20 cellular contexts compared by ENCODE assay signal in genomic region chr12:112035219-112035765, GRCh38.
"Had no signal": no experiment of that assay in that cellular context is flagged by ENCODE, and none has a peak within 500 bp of the region (broad histone marks: within the 10 kb centered on the region; RNA-seq: fewer than 3 reads in every experiment).

No MANE protein-coding gene starts in this region.

- H3K27me3 Mint-ChIP-seq: activated CD8-positive, alpha-beta T cell treated with anti-CD3 and anti-CD28 coated beads for 36 hours; activated naive CD8-positive, alpha-beta T cell treated with anti-CD3 and anti-CD28 coated beads, Interleukin-2, amount 10 ng/mL, durations not matched to agents 7 days and 5 days; stimulated activated naive CD8-positive, alpha-beta T cell treated with anti-CD3 and anti-CD28 coated beads, Interleukin-15, Interleukin-2, amounts not matched to agents 100 ng/mL and 50 ng/mL, for 24 hours had no signal

- H3K27ac Mint-ChIP-seq: activated CD8-positive, alpha-beta T cell treated with anti-CD3 and anti-CD28 coated beads for 36 hours; activated naive CD8-positive, alpha-beta T cell treated with anti-CD3 and anti-CD28 coated beads, Interleukin-2, amount 10 ng/mL, durations not matched to agents 7 days and 5 days; stimulated activated naive CD8-positive, alpha-beta T cell treated with anti-CD3 and anti-CD28 coated beads, Interleukin-15, Interleukin-2, amounts not matched to agents 100 ng/mL and 50 ng/mL, for 24 hours had no signal

- H3K27me3 ChIP-seq: body of pancreas, esophagus muscularis mucosa, gastroesophageal sphincter, heart left ventricle, left lung, right atrium auricular region, vagina had no signal

- H3K4me3 Mint-ChIP-seq: activated CD8-positive, alpha-beta T cell treated with anti-CD3 and anti-CD28 coated beads for 36 hours; activated naive CD8-positive, alpha-beta T cell treated with anti-CD3 and anti-CD28 coated beads, Interleukin-2, amount 10 ng/mL, durations not matched to agents 7 days and 5 days; neural crest cell; stimulated activated naive CD8-positive, alpha-beta T cell treated with anti-CD3 and anti-CD28 coated beads, Interleukin-15, Interleukin-2, amounts not matched to agents 100 ng/mL and 50 ng/mL, for 24 hours had no signal

- H3K4me1 ChIP-seq: esophagus muscularis mucosa, gastroesophageal sphincter, heart left ventricle, left lung, prostate gland, right atrium auricular region, vagina had no signal

- H3K4me1 Mint-ChIP-seq: activated naive CD8-positive, alpha-beta T cell treated with anti-CD3 and anti-CD28 coated beads, Interleukin-2, amount 10 ng/mL, durations not matched to agents 7 days and 5 days; neural crest cell had no signal

- H3K9me3 ChIP-seq: body of pancreas, esophagus muscularis mucosa, gastroesophageal sphincter, heart left ventricle, left lung, prostate gland, right atrium auricular region, vagina had no signal

- H3K4me3 ChIP-seq: body of pancreas, esophagus muscularis mucosa, gastroesophageal sphincter, heart left ventricle, left lung, prostate gland, right atrium auricular region, vagina had no signal

- H3K27ac ChIP-seq: body of pancreas, esophagus muscularis mucosa, gastroesophageal sphincter, heart left ventricle, left lung, prostate gland, right atrium auricular region, vagina, VCaP had no signal

- H3K9me3 Mint-ChIP-seq: activated CD8-positive, alpha-beta T cell treated with anti-CD3 and anti-CD28 coated beads for 36 hours; activated naive CD8-positive, alpha-beta T cell treated with anti-CD3 and anti-CD28 coated beads, Interleukin-2, amount 10 ng/mL, durations not matched to agents 7 days and 5 days; neural crest cell; stimulated activated naive CD8-positive, alpha-beta T cell treated with anti-CD3 and anti-CD28 coated beads, Interleukin-15, Interleukin-2, amounts not matched to agents 100 ng/mL and 50 ng/mL, for 24 hours had no signal

- DNase-seq: activated CD8-positive, alpha-beta memory T cell treated with anti-CD3 and anti-CD28 coated beads, Interleukin-2, amount 50 U/mL, for 48 hours; activated CD8-positive, alpha-beta T cell treated with anti-CD3 and anti-CD28 coated beads for 36 hours; activated naive CD8-positive, alpha-beta T cell treated with anti-CD3 and anti-CD28 coated beads, Interleukin-2, amount 10 ng/mL, durations not matched to agents 7 days and 5 days; body of pancreas; dermis blood vessel endothelial cell; effector memory CD4-positive, alpha-beta T cell; heart left ventricle; left lung; mammary epithelial cell; stimulated activated CD4-positive, alpha-beta T cell treated with anti-CD3 and anti-CD28 coated beads, Interleukin-2, amount 100 ng/mL, for 24 hours; T-helper 2 cell; trophoblast cell had no signal
